1 cellular context compared by ENCODE assay signal in the genomic region with DNA sequence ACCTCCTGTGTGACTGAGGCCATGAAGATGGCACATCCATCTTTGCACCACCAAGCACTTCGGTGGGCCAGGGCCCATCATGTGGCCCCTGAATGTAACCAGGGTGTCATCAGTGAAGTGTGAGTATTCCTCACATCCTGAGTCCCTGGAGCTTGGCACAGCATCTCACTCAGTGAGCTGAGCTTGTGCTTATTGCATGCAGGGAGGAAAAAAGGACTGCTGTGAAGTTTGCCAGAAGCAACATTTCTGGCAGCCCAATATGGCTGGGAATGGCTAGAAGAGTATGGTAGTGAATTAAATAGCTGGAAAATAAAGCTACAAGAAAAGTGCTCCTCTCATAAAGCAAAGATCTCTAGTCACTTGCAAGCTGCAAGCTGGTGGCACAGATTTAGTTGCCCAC.
TF ChIP-seq lines count a peak whose summit lies in the region.

No MANE protein-coding gene starts in this region.

TF ChIP-seq in H1, 55 proteins besides CTCF, POLR2A, EP300 and RAD21:
- TF ChIP-seq KDM5A (IDR thresholded peaks at IDR 0.05; ENCODE audit: low read length) (no peak), SIN3A (conservative IDR thresholded peaks at IDR 0.05 in 1 of 2, IDR thresholded peaks at IDR 0.05 in 1 of 2; ENCODE audit: low read depth in 1 of 2, low read length in 2 of 2) (no peak), MAFK (IDR thresholded peaks at IDR 0.05; ENCODE audit: low read depth, low read length) (no peak), SIRT6 (IDR thresholded peaks at IDR 0.05; ENCODE audit: low read length) (no peak)
